20 cellular contexts compared by ENCODE assay signal in genomic region chr13:99255241-99255640, GRCh38. TPM values are rescaled to one million over a fixed set of nuclear protein-coding genes. Genes with fewer than 3 reads are reported as not detected.
DNase-seq lines count a peak whose midpoint lies in the region; ATAC-seq and TF ChIP-seq lines count a peak whose summit lies in the region.
"Had no signal": no experiment of that assay in that cellular context is flagged by ENCODE, and none has a peak within 500 bp of the region (broad histone marks: within the 10 kb centered on the region; RNA-seq: fewer than 3 reads in every experiment).

No MANE protein-coding gene starts in this region.

- H2AFZ ChIP-seq in PC-9: no peak overlapping the region

- TF ChIP-seq CTCF in PC-9 (conservative IDR thresholded peaks at IDR 0.05) (no peak), gastrocnemius medialis (IDR thresholded peaks at IDR 0.05 in 4 of 5, conservative IDR thresholded peaks at IDR 0.05 in 1 of 5) (no peak), GM13976 (IDR thresholded peaks at IDR 0.05; ENCODE audit: borderline replicate concordance, control extremely low read depth, extremely low read depth, insufficient read depth, missing control alignments) (no peak)

- no peaks in the 10 kb centered on the region for H3K9me3 ChIP-seq in PC-9 (ENCODE audit: insufficient read depth, low read depth)
- H3K9me3 ChIP-seq in gastrocnemius medialis: no peaks in the 10 kb centered on the region
- H3K9me3 ChIP-seq: lower lobe of right lung, ovary, right lobe of liver, transverse colon had no signal

- peaks cover 14% of the 10 kb centered on the region for H3F3A ChIP-seq in PC-9 (ENCODE audit: insufficient read depth, low read depth)

- TF ChIP-seq POLR2A in gastrocnemius medialis (IDR thresholded peaks at IDR 0.05): no peak

- intact Hi-C loops in PC-9 (cut with micrococcal nuclease; ENCODE audit: unreplicated experiment): no loop called here
- intact Hi-C loops in gastrocnemius medialis (cut with DNase I; ENCODE audit: low total_unique reads): loop anchor here (5.0 kb wide), 1 partner anchor 33 kb away; no protein-coding TSS in a partner anchor

- H4K20me1 ChIP-seq in PC-9 (ENCODE audit: insufficient read depth): peaks cover 23% of the 10 kb centered on the region; the same call in 1 of the 2 replicates

- no peaks in the 10 kb centered on the region for H3K27me3 ChIP-seq in PC-9 (ENCODE audit: insufficient read depth, low read depth)
- no peaks in the 10 kb centered on the region for H3K27me3 ChIP-seq in gastrocnemius medialis
- H3K27me3 ChIP-seq: ovary, right lobe of liver, transverse colon had no signal

- H3K36me3 ChIP-seq in PC-9 (ENCODE audit: low read depth): peaks cover 29% of the 10 kb centered on the region; the same call in 1 of the 2 replicates
- H3K36me3 ChIP-seq in gastrocnemius medialis: no peaks in the 10 kb centered on the region
- H3K36me3 ChIP-seq: ovary had no signal

- H3K27ac ChIP-seq in PC-9 (no peak overlapping the region), gastrocnemius medialis (no peak overlapping the region)
- H3K27ac ChIP-seq: lower lobe of right lung, ovary, right lobe of liver, transverse colon had no signal

- CTCF ChIA-PET in activated naive CD4-positive, alpha-beta T cell treated with anti-CD3 and anti-CD28 coated beads, Interleukin-2, amount 10 ng/mL, durations not matched to agents 7 days and 5 days (lab: Charles Lee): interaction anchor here (0.7 to 1.7 kb wide), 9 partner anchors 10 to 182 kb away, joined by 3 to 8 read pairs (median 4); no protein-coding TSS in a partner anchor
- CTCF ChIA-PET in PC-9 (lab: Charles Lee): no interaction called here

- H3K4me1 Mint-ChIP-seq in activated naive CD4-positive, alpha-beta T cell treated with anti-CD3 and anti-CD28 coated beads, Interleukin-2, amount 10 ng/mL, durations not matched to agents 7 days and 5 days: peaks cover 70% of the 10 kb centered on the region
- peaks cover 80% of the 10 kb centered on the region for H3K4me1 Mint-ChIP-seq in activated naive CD8-positive, alpha-beta T cell treated with anti-CD3 and anti-CD28 coated beads, Interleukin-2, amount 50 U/mL, for 24 hours
- peaks cover 38 to 67% of the 10 kb centered on the region in 2 donors for H3K4me1 Mint-ChIP-seq in stimulated activated naive B cell treated with anti-CD40 and anti-IgM and Interleukin-4, amounts not matched to agents 10 μg/mL and 1 μg/mL and 100 μg/mL, for 72 hours

- in situ Hi-C loops in gastrocnemius medialis (cut with MboI; ENCODE audit: low sequenced_read_pairs in 4 of 4): loop anchor here in 1 of 4 donors (25.0 kb wide), 1 partner anchor 182 kb away; no protein-coding TSS in a partner anchor
- in situ Hi-C loops in GM13976 (cut with MboI; ENCODE audit: low sequenced_read_pairs, unreplicated experiment): no loop called here

- no peaks in the 10 kb centered on the region for H3K9me2 ChIP-seq in PC-9 (ENCODE audit: insufficient read depth)

- no peaks in the 10 kb centered on the region for H3K27me3 Mint-ChIP-seq in activated naive CD4-positive, alpha-beta T cell treated with anti-CD3 and anti-CD28 coated beads, Interleukin-2, amount 10 ng/mL, durations not matched to agents 7 days and 5 days
- H3K27me3 Mint-ChIP-seq in activated naive CD8-positive, alpha-beta T cell treated with anti-CD3 and anti-CD28 coated beads, Interleukin-2, amount 50 U/mL, for 24 hours: no peaks in the 10 kb centered on the region
- H3K27me3 Mint-ChIP-seq in stimulated activated naive B cell treated with anti-CD40 and anti-IgM and Interleukin-4, amounts not matched to agents 10 μg/mL and 1 μg/mL and 100 μg/mL, for 72 hours: no peaks in the 10 kb centered on the region

- H3K4me3 ChIP-seq in PC-9 (no peak overlapping the region), gastrocnemius medialis (no peak overlapping the region)
- H3K4me3 ChIP-seq: lower lobe of right lung, ovary, right lobe of liver, transverse colon had no signal

- peaks cover 53% of the 10 kb centered on the region for H3K36me3 Mint-ChIP-seq in activated naive CD4-positive, alpha-beta T cell treated with anti-CD3 and anti-CD28 coated beads, Interleukin-2, amount 10 ng/mL, durations not matched to agents 7 days and 5 days
- peaks cover 44% of the 10 kb centered on the region for H3K36me3 Mint-ChIP-seq in activated naive CD8-positive, alpha-beta T cell treated with anti-CD3 and anti-CD28 coated beads, Interleukin-2, amount 50 U/mL, for 24 hours (ENCODE audit: low read depth)
- peaks cover 37 to 42% of the 10 kb centered on the region in 2 donors for H3K36me3 Mint-ChIP-seq in stimulated activated naive B cell treated with anti-CD40 and anti-IgM and Interleukin-4, amounts not matched to agents 10 μg/mL and 1 μg/mL and 100 μg/mL, for 72 hours

- BruUV-seq in PC-9 (replicated peaks; lab: Mats Ljungman, UMichigan): TSS peak; percentile 4

- POLR2A ChIA-PET in PC-9 (lab: Charles Lee; ENCODE audit: unreplicated experiment): interaction anchor here (0.5 kb wide), 1 partner anchor 289 kb away, joined by 3 read pairs; no protein-coding TSS in a partner anchor

- no peak overlapping the region for H3K27ac Mint-ChIP-seq in activated naive CD4-positive, alpha-beta T cell treated with anti-CD3 and anti-CD28 coated beads, Interleukin-2, amount 10 ng/mL, durations not matched to agents 7 days and 5 days
- H3K27ac Mint-ChIP-seq in activated naive CD8-positive, alpha-beta T cell treated with anti-CD3 and anti-CD28 coated beads, Interleukin-2, amount 50 U/mL, for 24 hours: peak overlapping the region; percentile 84
- H3K27ac Mint-ChIP-seq in stimulated activated naive B cell treated with anti-CD40 and anti-IgM and Interleukin-4, amounts not matched to agents 10 μg/mL and 1 μg/mL and 100 μg/mL, for 72 hours: peak overlapping the region; percentile 63

- H3K4me3 Mint-ChIP-seq in activated naive CD4-positive, alpha-beta T cell treated with anti-CD3 and anti-CD28 coated beads, Interleukin-2, amount 10 ng/mL, durations not matched to agents 7 days and 5 days: peak overlapping the region; percentile 31
- peak overlapping the region; percentile 96 for H3K4me3 Mint-ChIP-seq in activated naive CD8-positive, alpha-beta T cell treated with anti-CD3 and anti-CD28 coated beads, Interleukin-2, amount 50 U/mL, for 24 hours
- peak overlapping the region; percentile 6 to 8 for H3K4me3 Mint-ChIP-seq in stimulated activated naive B cell treated with anti-CD40 and anti-IgM and Interleukin-4, amounts not matched to agents 10 μg/mL and 1 μg/mL and 100 μg/mL, for 72 hours

- DNase-seq in activated naive CD4-positive, alpha-beta T cell treated with anti-CD3 and anti-CD28 coated beads, Interleukin-2, amount 10 ng/mL, durations not matched to agents 7 days and 5 days: no peak
- no peak for DNase-seq in activated naive CD4-positive, alpha-beta T cell treated with anti-CD3 and anti-CD28 coated beads, Interleukin-2, amount 50 U/mL, for 16 hours
- no peak for DNase-seq in PC-9
- no peak for DNase-seq in activated naive CD8-positive, alpha-beta T cell treated with anti-CD3 and anti-CD28 coated beads, Interleukin-2, amount 50 U/mL, for 24 hours
- no peak for DNase-seq in stimulated activated naive B cell treated with anti-CD40 and anti-IgM and Interleukin-4, amounts not matched to agents 10 μg/mL and 1 μg/mL and 100 μg/mL, for 72 hours
- no peak for DNase-seq in gastrocnemius medialis
- DNase-seq in GM13976 (ENCODE audit: low spot score): no peak
- DNase-seq in GM19240 (ENCODE audit: insufficient read length, low spot score): no peak
- DNase-seq: activated CD4-positive, alpha-beta T cell treated with anti-CD3 and anti-CD28 coated beads, Interleukin-2, amount 50 U/mL, for 48 hours; activated effector memory CD4-positive, alpha-beta T cell treated with anti-CD3 and anti-CD28 coated beads, Interleukin-2, amount 50 U/mL, for 16 hours; H7; lower lobe of right lung; NCI-H1092 treated with DMSO at 0.1 percent for 48 hours; NCI-H2081 treated with DMSO at 0.1 percent for 48 hours; NCI-H446 treated with DMSO at 0.1 percent for 48 hours; ovary; right lobe of liver; stimulated activated CD4-positive, alpha-beta T cell treated with anti-CD3 and anti-CD28 coated beads, Interleukin-15, amount 100 ng/mL, for 24 hours; transverse colon had no signal

- ATAC-seq in activated naive CD8-positive, alpha-beta T cell treated with anti-CD3 and anti-CD28 coated beads, Interleukin-2, amount 50 U/mL, for 24 hours: no peak
- no peak for ATAC-seq in stimulated activated naive B cell treated with anti-CD40 and anti-IgM and Interleukin-4, amounts not matched to agents 10 μg/mL and 1 μg/mL and 100 μg/mL, for 72 hours (replicated peaks)
- no peak for ATAC-seq in gastrocnemius medialis
- ATAC-seq: lower lobe of right lung, right lobe of liver had no signal

- H3K4me1 ChIP-seq in PC-9 (replicated peaks; ENCODE audit: insufficient read depth): no peaks in the 10 kb centered on the region
- peaks cover 25 to 35% of the 10 kb centered on the region in 2 donors for H3K4me1 ChIP-seq in gastrocnemius medialis
- H3K4me1 ChIP-seq: lower lobe of right lung, right lobe of liver had no signal

- H3K4me2 ChIP-seq in PC-9: no peak overlapping the region

- H3K9me3 Mint-ChIP-seq in activated naive CD4-positive, alpha-beta T cell treated with anti-CD3 and anti-CD28 coated beads, Interleukin-2, amount 10 ng/mL, durations not matched to agents 7 days and 5 days: no peaks in the 10 kb centered on the region
- H3K9me3 Mint-ChIP-seq in activated naive CD8-positive, alpha-beta T cell treated with anti-CD3 and anti-CD28 coated beads, Interleukin-2, amount 50 U/mL, for 24 hours: no peaks in the 10 kb centered on the region
- peaks cover 0 to 2% of the 10 kb centered on the region in 2 donors for H3K9me3 Mint-ChIP-seq in stimulated activated naive B cell treated with anti-CD40 and anti-IgM and Interleukin-4, amounts not matched to agents 10 μg/mL and 1 μg/mL and 100 μg/mL, for 72 hours

- peaks cover 17% of the 10 kb centered on the region for H3K79me2 ChIP-seq in PC-9 (ENCODE audit: low read depth)

RNA-seq across cellular contexts. Expression of gene GPR18, which starts 2.9 kb away (rescaled TPM):
- total RNA-seq in PC-9 (2021): not detected in 2 replicates
- not detected for total RNA-seq in gastrocnemius medialis
- total RNA-seq: HT1080 had no signal

RNA-seq across cellular contexts. Expression of gene GPR183, which starts 52.0 kb away (rescaled TPM):
- not detected in 2 replicates for total RNA-seq in PC-9 (2021)
- 1 to 10 TPM in 3 of 4 donors, under 1 TPM in 1; 0.49 to 3.4 (median 2.5) TPM for total RNA-seq in gastrocnemius medialis
- total RNA-seq: H7, HT1080 had no signal

RNA-seq across cellular contexts. Expression of gene UBAC2, which starts 54.6 kb away (rescaled TPM):
- total RNA-seq in PC-9 (2021) (80.3 and 82.2 TPM in 2 replicates), gastrocnemius medialis (10 to 100 TPM; 51.0 to 71.5 (median 61.1) TPM)

Comparison
In these comparisons a context has a peak if more than half of its experiments do, and no peak if none do; other contexts are left out.
1. H3K4me3 Mint-ChIP-seq: peak in every context shown above with its lines; median percentile 96 in activated naive CD8-positive, alpha-beta T cell treated with anti-CD3 and anti-CD28 coated beads, Interleukin-2, amount 50 U/mL, for 24 hours; 31 in activated naive CD4-positive, alpha-beta T cell treated with anti-CD3 and anti-CD28 coated beads, Interleukin-2, amount 10 ng/mL, durations not matched to agents 7 days and 5 days; 7 in stimulated activated naive B cell treated with anti-CD40 and anti-IgM and Interleukin-4, amounts not matched to agents 10 μg/mL and 1 μg/mL and 100 μg/mL, for 72 hours.